14 cellular contexts compared by ENCODE assay signal in the genomic region with DNA sequence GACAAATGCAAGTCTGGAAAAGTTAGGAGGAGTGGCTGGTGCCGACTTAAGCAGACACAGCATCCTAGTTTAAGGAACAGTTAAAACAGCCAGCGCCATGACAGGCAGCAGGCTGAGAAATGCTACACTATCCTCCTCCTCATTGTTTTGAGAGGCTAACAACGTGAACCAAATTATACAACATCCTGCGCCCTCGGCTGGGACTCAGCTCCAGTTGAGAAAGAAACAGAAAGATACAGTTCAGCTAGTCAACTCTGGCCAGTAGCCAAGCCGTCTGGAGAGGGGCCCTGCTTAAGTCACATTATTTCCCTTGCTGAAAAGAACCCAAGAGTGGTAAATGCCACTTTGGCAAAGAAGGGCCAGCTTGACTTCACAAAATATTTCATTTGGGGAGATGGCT.
DNase-seq lines count a peak whose midpoint lies in the region; ATAC-seq and TF ChIP-seq lines count a peak whose summit lies in the region.
"Had no signal": no experiment of that assay in that cellular context is flagged by ENCODE, and none has a peak within 500 bp of the region (broad histone marks: within the 10 kb centered on the region; RNA-seq: fewer than 3 reads in every experiment).

No MANE protein-coding gene starts in this region.

- H3K27me3 ChIP-seq in A673 (replicated peaks; ENCODE audit: insufficient read depth, low read depth, low read length, poor library complexity), result no peaks in the 10 kb centered on the region
- no peaks in the 10 kb centered on the region for H3K27me3 ChIP-seq in H7 (ENCODE audit: control insufficient read depth, insufficient read depth, low read length)
- H3K27me3 ChIP-seq: MG63 had no signal

- H3K27ac ChIP-seq in A673 (ENCODE audit: low read depth, low read length, poor library complexity, severe bottlenecking) (no peak overlapping the region), HEK293 (ENCODE audit: extremely low read depth, low read depth, low read length) (no peak overlapping the region)

- intact Hi-C loops in A673 (cut with micrococcal nuclease; ENCODE audit: unreplicated experiment), result no loop called here
- intact Hi-C loops in activated T-helper 2 cell treated with anti-CD3 and anti-CD28 coated beads, Interferon-gamma antibody, Interleukin-2, Interleukin-4, amounts not matched to agents 10 μg/mL and 5 μg/mL and 100 μg/mL, durations not matched to agents 14 hours and 24 hours and 36 hours (cut with micrococcal nuclease), result no loop called here

- no peaks in the 10 kb centered on the region for H3K36me3 ChIP-seq in A673 (ENCODE audit: insufficient read depth, low read length, poor library complexity, severe bottlenecking)
- peaks cover 7 to 30% of the 10 kb centered on the region in 2 experiments for H3K36me3 ChIP-seq in HEK293 (ENCODE audit: control insufficient read depth in 2 of 2, insufficient read depth in 1 of 2, low read length in 2 of 2)
- peaks cover 3% of the 10 kb centered on the region for H3K36me3 ChIP-seq in H7 (replicated peaks; ENCODE audit: control insufficient read depth, insufficient read depth, low read length)
- H3K36me3 ChIP-seq: MG63 had no signal

- peaks cover 36 to 67% (median 54%) of the 10 kb centered on the region in 3 donors for H3K4me1 Mint-ChIP-seq in naive B cell
- H3K4me1 Mint-ChIP-seq in activated T-helper 2 cell treated with anti-CD3 and anti-CD28 coated beads, Interferon-gamma antibody, Interleukin-2, Interleukin-4, amounts not matched to agents 10 μg/mL and 5 μg/mL and 100 μg/mL, durations not matched to agents 14 hours and 24 hours and 36 hours (ENCODE audit: low read depth), result no peaks in the 10 kb centered on the region

- H3K4me3 Mint-ChIP-seq in naive B cell, result peak overlapping the region in 2 of 8 donors; percentile 32 to 41
- no peak overlapping the region for H3K4me3 Mint-ChIP-seq in activated T-helper 2 cell treated with anti-CD3 and anti-CD28 coated beads, Interferon-gamma antibody, Interleukin-2, Interleukin-4, amounts not matched to agents 10 μg/mL and 5 μg/mL and 100 μg/mL, durations not matched to agents 14 hours and 24 hours and 36 hours (ENCODE audit: low read depth)

- DNase-seq in A673 (ENCODE audit: low spot score) (peak; percentile 11), erythroblast (lab: John Stamatoyannopoulos, UW) (peak; percentile 20 to 46), naive B cell (no peak), AG08396 (ENCODE audit: low spot score) (no peak), H7 (no peak)
- DNase-seq in activated T-helper 2 cell treated with anti-CD3 and anti-CD28 coated beads, Interferon-gamma antibody, Interleukin-2, Interleukin-4, amounts not matched to agents 10 μg/mL and 5 μg/mL and 100 μg/mL, durations not matched to agents 14 hours and 24 hours and 36 hours (ENCODE audit: low spot score), result no peak
- DNase-seq: activated naive CD4-positive, alpha-beta T cell treated with anti-CD3 and anti-CD28 coated beads, Interleukin-2, amount 50 U/mL, for 16 hours; cortex of kidney; MG63; NCI-H510A treated with DMSO at 0.1 percent for 48 hours; SHP77 treated with DMSO at 0.1 percent for 48 hours had no signal

- BruUV-seq in A673 (replicated peaks; lab: Mats Ljungman, UMichigan), result no TSS peak

- TF ChIP-seq CTCF in A673 (conservative IDR thresholded peaks at IDR 0.05; ENCODE audit: low read depth, low read length) (no peak), HEK293 (tag by site-specific recombination; IDR thresholded peaks at IDR 0.05) (no peak)

- H3K27me3 Mint-ChIP-seq in naive B cell, result no peaks in the 10 kb centered on the region
- H3K27me3 Mint-ChIP-seq in activated T-helper 2 cell treated with anti-CD3 and anti-CD28 coated beads, Interferon-gamma antibody, Interleukin-2, Interleukin-4, amounts not matched to agents 10 μg/mL and 5 μg/mL and 100 μg/mL, durations not matched to agents 14 hours and 24 hours and 36 hours (ENCODE audit: low read depth), result peaks cover 3% of the 10 kb centered on the region

- peaks cover 0 to 4% (median 0%) of the 10 kb centered on the region in 7 donors for H3K9me3 Mint-ChIP-seq in naive B cell
- H3K9me3 Mint-ChIP-seq in activated T-helper 2 cell treated with anti-CD3 and anti-CD28 coated beads, Interferon-gamma antibody, Interleukin-2, Interleukin-4, amounts not matched to agents 10 μg/mL and 5 μg/mL and 100 μg/mL, durations not matched to agents 14 hours and 24 hours and 36 hours, result no peaks in the 10 kb centered on the region

- CTCF ChIA-PET in A673 (lab: Charles Lee), result no interaction called here
- CTCF ChIA-PET in HEK293 (lab: Yijun Ruan, JAX), result interaction anchor here (0.5 kb wide), 1 partner anchor 40 kb away, joined by 3 read pairs; no protein-coding TSS in a partner anchor

- no peak for TF ChIP-seq POLR2A in erythroblast (IDR thresholded peaks at IDR 0.05; ENCODE audit: low read length)

- H3K4me3 ChIP-seq in A673 (ENCODE audit: low read depth, low read length, poor library complexity, severe bottlenecking), result no peak overlapping the region
- no peak overlapping the region for H3K4me3 ChIP-seq in HEK293 (ENCODE audit: low read depth, low read length)
- H3K4me3 ChIP-seq in H7 (ENCODE audit: insufficient read depth, low read depth, low read length), result no peak overlapping the region
- H3K4me3 ChIP-seq: MG63 had no signal

- peak in 1 of 2 donors; percentile 35 for ATAC-seq in naive B cell (ENCODE audit: low read depth in 2 of 2)
- ATAC-seq in HG02970 (IDR thresholded peaks at IDR 0.05; ENCODE audit: low FRiP score, unreplicated experiment), result no peak
- ATAC-seq: HCT116 had no signal

- POLR2A ChIA-PET in A673 (lab: Charles Lee; ENCODE audit: low non-redundant PET) (no interaction called here), HEK293 (lab: Yijun Ruan, JAX) (no interaction called here)

- H3K9me3 ChIP-seq in A673 (ENCODE audit: low read depth, low read length, poor library complexity, severe bottlenecking) (no peaks in the 10 kb centered on the region), HEK293 (ENCODE audit: control insufficient read depth, insufficient read depth, low read depth, low read length) (no peaks in the 10 kb centered on the region)
- H3K9me3 ChIP-seq: MG63 had no signal

- H3K4me1 ChIP-seq in A673 (ENCODE audit: insufficient read depth, low read length, poor library complexity, severe bottlenecking) (no peaks in the 10 kb centered on the region), HEK293 (ENCODE audit: control insufficient read depth, insufficient read depth, low read length) (peaks cover 30% of the 10 kb centered on the region)

- H3K27ac Mint-ChIP-seq in naive B cell, result peak overlapping the region; percentile 47 to 92 (median 84)
- no peak overlapping the region for H3K27ac Mint-ChIP-seq in activated T-helper 2 cell treated with anti-CD3 and anti-CD28 coated beads, Interferon-gamma antibody, Interleukin-2, Interleukin-4, amounts not matched to agents 10 μg/mL and 5 μg/mL and 100 μg/mL, durations not matched to agents 14 hours and 24 hours and 36 hours

- H3K36me3 Mint-ChIP-seq in naive B cell, result peaks cover 39 to 42% of the 10 kb centered on the region in 2 donors
- no peaks in the 10 kb centered on the region for H3K36me3 Mint-ChIP-seq in activated T-helper 2 cell treated with anti-CD3 and anti-CD28 coated beads, Interferon-gamma antibody, Interleukin-2, Interleukin-4, amounts not matched to agents 10 μg/mL and 5 μg/mL and 100 μg/mL, durations not matched to agents 14 hours and 24 hours and 36 hours (ENCODE audit: low read depth)

TF ChIP-seq in HEK293, 187 proteins besides CTCF, POLR2A, EP300 and RAD21:
- TF ChIP-seq ZNF660 (tag by site-specific recombination; IDR thresholded peaks at IDR 0.05) (peak; percentile 67; the same call in 1 of the 2 replicates), FEZF1 (tag by site-specific recombination; IDR thresholded peaks at IDR 0.05) (peak; percentile 68; the same call in 1 of the 2 replicates)
- TF ChIP-seq, protein P1, sequence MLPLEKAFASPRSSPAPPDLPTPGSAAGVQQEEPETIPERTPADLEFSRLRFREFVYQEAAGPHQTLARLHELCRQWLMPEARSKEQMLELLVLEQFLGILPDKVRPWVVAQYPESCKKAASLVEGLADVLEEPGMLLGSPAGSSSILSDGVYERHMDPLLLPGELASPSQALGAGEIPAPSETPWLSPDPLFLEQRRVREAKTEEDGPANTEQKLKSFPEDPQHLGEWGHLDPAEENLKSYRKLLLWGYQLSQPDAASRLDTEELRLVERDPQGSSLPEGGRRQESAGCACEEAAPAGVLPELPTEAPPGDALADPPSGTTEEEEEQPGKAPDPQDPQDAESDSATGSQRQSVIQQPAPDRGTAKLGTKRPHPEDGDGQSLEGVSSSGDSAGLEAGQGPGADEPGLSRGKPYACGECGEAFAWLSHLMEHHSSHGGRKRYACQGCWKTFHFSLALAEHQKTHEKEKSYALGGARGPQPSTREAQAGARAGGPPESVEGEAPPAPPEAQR (tag by site-specific recombination; IDR thresholded peaks at IDR 0.05), result no peak

Comparison
In these comparisons a context has a peak if more than half of its experiments do, and no peak if none do; other contexts are left out.
1. DNase-seq: peak in A673 (single experiment) and erythroblast (2 of 2); none in naive B cell (single experiment), AG08396 (single experiment), H7 (single experiment) and activated T-helper 2 cell treated with anti-CD3 and anti-CD28 coated beads, Interferon-gamma antibody, Interleukin-2, Interleukin-4, amounts not matched to agents 10 μg/mL and 5 μg/mL and 100 μg/mL, durations not matched to agents 14 hours and 24 hours and 36 hours (single experiment).